ENCODE assay signal across 8 cellular contexts in the genomic region with DNA sequence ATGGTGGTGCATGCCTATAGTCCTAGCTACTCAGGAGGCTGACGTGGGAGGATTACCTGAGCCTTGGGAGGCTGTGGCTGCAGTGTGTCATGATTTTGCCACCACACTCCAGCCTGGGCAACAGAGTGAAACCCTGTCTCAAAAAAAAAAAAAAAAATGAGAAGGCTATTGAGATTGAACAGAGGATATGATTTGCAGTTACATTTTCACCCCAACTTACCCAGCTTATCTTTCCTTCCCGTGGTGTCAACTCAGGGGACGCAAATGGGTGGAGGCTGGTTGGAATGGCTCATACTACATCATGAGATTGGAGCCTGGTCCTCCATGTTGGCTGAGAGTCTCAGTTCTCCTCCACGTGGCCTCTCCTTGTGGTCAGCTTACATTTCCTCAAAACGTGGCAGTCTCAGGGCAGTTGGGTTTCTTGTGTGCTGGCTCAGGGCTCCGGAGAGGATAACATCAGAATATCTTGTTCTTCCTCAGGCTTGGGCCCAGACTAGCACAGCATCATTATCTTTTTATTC. TPM values are rescaled to one million over a fixed set of nuclear protein-coding genes. Genes with fewer than 3 reads are reported as not detected.
DNase-seq lines count a peak whose midpoint lies in the region; ATAC-seq and TF ChIP-seq lines count a peak whose summit lies in the region.

No MANE protein-coding gene starts in this region.

- WGBS in trophoblast cell (ENCODE audit: extremely low coverage, insufficient coverage, insufficient read length), result no CpG with 5 or more reads among the region's 6 CpGs

- H3K27ac Mint-ChIP-seq in CD14-positive monocyte, result peak overlapping the region; percentile 91 to 97 (median 96)
- peak overlapping the region in 8 of 9 donors; percentile 26 to 93 (median 54) for H3K27ac Mint-ChIP-seq in naive thymus-derived CD4-positive, alpha-beta T cell

- H4K91ac ChIP-seq in trophoblast cell (ENCODE audit: low read depth, low read length), result no peak overlapping the region

- H3K9ac ChIP-seq in trophoblast cell (ENCODE audit: low read length), result no peak overlapping the region

- peaks cover 0 to 46% of the 10 kb centered on the region in 2 donors for H3K4me1 ChIP-seq in naive thymus-derived CD4-positive, alpha-beta T cell (ENCODE audit: control insufficient read depth in 2 of 2, insufficient read depth in 2 of 2, low read length in 2 of 2)
- H3K4me1 ChIP-seq in trophoblast cell (ENCODE audit: control insufficient read depth in 1 of 2, insufficient read depth in 2 of 2, low read length in 2 of 2), result no peaks in the 10 kb centered on the region

- POLR2A ChIA-PET in naive thymus-derived CD4-positive, alpha-beta T cell (lab: Charles Lee), result interaction anchor here (0.7 to 1.9 kb wide), 9 partner anchors 11 to 95 kb away, joined by 3 to 7 read pairs (median 3); no protein-coding TSS in a partner anchor

- no peak overlapping the region for H2AK5ac ChIP-seq in trophoblast cell (ENCODE audit: low read length)

- H3K36me3 Mint-ChIP-seq in CD14-positive monocyte, result peaks cover 10 to 11% of the 10 kb centered on the region in 2 donors
- peaks cover 0 to 56% (median 9%) of the 10 kb centered on the region in 5 donors for H3K36me3 Mint-ChIP-seq in naive thymus-derived CD4-positive, alpha-beta T cell

- H3K79me2 ChIP-seq in trophoblast cell (ENCODE audit: control insufficient read depth, insufficient read depth, low read length, poor library complexity), result no peaks in the 10 kb centered on the region

- peaks cover 0 to 9% (median 1%) of the 10 kb centered on the region in 3 donors for H3K27me3 Mint-ChIP-seq in CD14-positive monocyte (ENCODE audit: low read depth in 3 of 3)
- no peaks in the 10 kb centered on the region for H3K27me3 Mint-ChIP-seq in naive thymus-derived CD4-positive, alpha-beta T cell

- H2AFZ ChIP-seq in trophoblast cell (ENCODE audit: insufficient read depth, low read length, poor library complexity), result no peak overlapping the region

- H3K27me3 ChIP-seq in naive thymus-derived CD4-positive, alpha-beta T cell (ENCODE audit: control insufficient read depth in 2 of 2, insufficient read depth in 2 of 2, low read length in 2 of 2), result no peaks in the 10 kb centered on the region
- no peaks in the 10 kb centered on the region for H3K27me3 ChIP-seq in trophoblast cell (ENCODE audit: insufficient read depth, low read length)

- H2BK12ac ChIP-seq in trophoblast cell (ENCODE audit: low read length), result no peak overlapping the region

- H3K79me1 ChIP-seq in trophoblast cell (ENCODE audit: low read length), result no peaks in the 10 kb centered on the region

- no peak overlapping the region for H4K12ac ChIP-seq in trophoblast cell (ENCODE audit: low read depth, low read length)

- H3K36me3 ChIP-seq in naive thymus-derived CD4-positive, alpha-beta T cell (ENCODE audit: control insufficient read depth in 2 of 3, insufficient read depth in 3 of 3, low read length in 3 of 3), result no peaks in the 10 kb centered on the region
- H3K36me3 ChIP-seq in trophoblast cell (ENCODE audit: control insufficient read depth in 1 of 2, insufficient read depth in 2 of 2, low read length in 2 of 2), result no peaks in the 10 kb centered on the region

- no peaks in the 10 kb centered on the region for H3K9me3 ChIP-seq in naive thymus-derived CD4-positive, alpha-beta T cell (ENCODE audit: control insufficient read depth in 2 of 3, low read length in 3 of 3)
- no peaks in the 10 kb centered on the region for H3K9me3 ChIP-seq in trophoblast cell (ENCODE audit: insufficient read depth, low read depth, low read length)

- no peak overlapping the region for H2BK5ac ChIP-seq in trophoblast cell (ENCODE audit: low read depth, low read length, poor library complexity)

- H3K4ac ChIP-seq in trophoblast cell (ENCODE audit: low read depth, low read length), result no peak overlapping the region

- H3K27ac ChIP-seq in epithelial cell of prostate (peak overlapping the region; percentile 90), trophoblast cell (ENCODE audit: low read depth, low read length) (no peak overlapping the region)
- no peak overlapping the region for H3K27ac ChIP-seq in naive thymus-derived CD4-positive, alpha-beta T cell (ENCODE audit: low read depth, low read length)

- peak; percentile 44 for ATAC-seq in naive thymus-derived CD4-positive, alpha-beta T cell
- ATAC-seq in HG02678 (IDR thresholded peaks at IDR 0.05; ENCODE audit: unreplicated experiment) (no peak), GM18870 (IDR thresholded peaks at IDR 0.05; ENCODE audit: unreplicated experiment) (no peak)

- no peak overlapping the region for H3K18ac ChIP-seq in trophoblast cell (ENCODE audit: low read length)

- H3K4me3 Mint-ChIP-seq in CD14-positive monocyte, result peak overlapping the region in 1 of 2 donors; percentile 31
- peak overlapping the region in 4 of 10 donors; percentile 10 to 31 (median 20) for H3K4me3 Mint-ChIP-seq in naive thymus-derived CD4-positive, alpha-beta T cell

- DNase-seq in CD14-positive monocyte (ENCODE audit: low spot score) (peak; percentile 73), OCI-M1 (lab: John Stamatoyannopoulos, UW) (peak; percentile 63), epithelial cell of prostate (ENCODE audit: low read depth, low spot score) (no peak), NCI-H1436 treated with DMSO at 0.1 percent for 48 hours (lab: John Stamatoyannopoulos, UW) (no peak), trophoblast cell (no peak)
- no peak for DNase-seq in naive thymus-derived CD4-positive, alpha-beta T cell

- H4K8ac ChIP-seq in trophoblast cell (ENCODE audit: low read depth, low read length), result no peak overlapping the region

- CTCF ChIA-PET in naive thymus-derived CD4-positive, alpha-beta T cell (lab: Charles Lee), result no interaction called here

- no peak overlapping the region for H2BK120ac ChIP-seq in trophoblast cell (ENCODE audit: insufficient read depth, low read length, poor library complexity)

- TF ChIP-seq CTCF in CD14-positive monocyte (IDR thresholded peaks at IDR 0.05), result no peak

- peaks cover 45% of the 10 kb centered on the region for H3K4me1 Mint-ChIP-seq in CD14-positive monocyte
- H3K4me1 Mint-ChIP-seq in naive thymus-derived CD4-positive, alpha-beta T cell, result peaks cover 48 to 91% (median 81%) of the 10 kb centered on the region in 7 donors

- no peak overlapping the region for H3K23ac ChIP-seq in trophoblast cell (ENCODE audit: low read length)

- no peak overlapping the region for H3K14ac ChIP-seq in trophoblast cell (ENCODE audit: low read length)

- intact Hi-C loops in CD14-positive monocyte (cut with micrococcal nuclease), result no loop called here
- intact Hi-C loops in naive thymus-derived CD4-positive, alpha-beta T cell (cut with micrococcal nuclease), result no loop called here

- H3K4me3 ChIP-seq in naive thymus-derived CD4-positive, alpha-beta T cell (ENCODE audit: low read length), result no peak overlapping the region
- no peak overlapping the region for H3K4me3 ChIP-seq in trophoblast cell (ENCODE audit: low read depth, low read length)

- H3K4me2 ChIP-seq in trophoblast cell (ENCODE audit: low read length), result no peak overlapping the region

- H3K9me3 Mint-ChIP-seq in CD14-positive monocyte, result peaks cover 0 to 12% (median 0%) of the 10 kb centered on the region in 7 donors
- peaks cover 0 to 6% (median 0%) of the 10 kb centered on the region in 11 donors for H3K9me3 Mint-ChIP-seq in naive thymus-derived CD4-positive, alpha-beta T cell

RNA-seq across cellular contexts. Expression of gene NSMCE1, which starts 17.2 kb away (rescaled TPM):
- 10 to 100 TPM; 82.6 to 85.2 TPM for polyA plus RNA-seq in CD14-positive monocyte
- 100 to 1,000 TPM in 1 of 5 experiments, 10 to 100 TPM in 4; 45.5 to 106 (median 70.2) TPM for total RNA-seq in naive thymus-derived CD4-positive, alpha-beta T cell
- 100 to 1,000 TPM; 200 to 220 TPM for polyA plus RNA-seq in naive thymus-derived CD4-positive, alpha-beta T cell
- 20.6 and 21.6 TPM in 2 replicates for polyA plus RNA-seq in trophoblast cell (2013)

RNA-seq across cellular contexts. Expression of gene IL4R, which starts 28.0 kb away (rescaled TPM):
- polyA plus RNA-seq in CD14-positive monocyte, result 10 to 100 TPM; 25.1 to 35.6 TPM
- 100 to 1,000 TPM; 158 to 498 (median 198) TPM for total RNA-seq in naive thymus-derived CD4-positive, alpha-beta T cell
- 100 to 1,000 TPM in 1 of 2 donors, 10 to 100 TPM in 1; 99.8 to 128 TPM for polyA plus RNA-seq in naive thymus-derived CD4-positive, alpha-beta T cell
- polyA plus RNA-seq in trophoblast cell (2013), result 20.5 and 20.6 TPM in 2 replicates

Comparison
In these comparisons a context has a peak if more than half of its experiments do, and no peak if none do; other contexts are left out.
1. DNase-seq: peak in CD14-positive monocyte (single experiment) and OCI-M1 (single experiment); none in epithelial cell of prostate (single experiment), naive thymus-derived CD4-positive, alpha-beta T cell (0 of 9), NCI-H1436 treated with DMSO at 0.1 percent for 48 hours (single experiment) and trophoblast cell (0 of 2).